18 cellular contexts compared by ENCODE assay signal in genomic region chr5:68839019-68839552, GRCh38.
A peak's percentile ranks its signal among the peaks of the same experiment; 100 is the strongest.
DNase-seq lines count a peak whose midpoint lies in the region; ATAC-seq and TF ChIP-seq lines count a peak whose summit lies in the region.
"Had no signal": no experiment of that assay in that cellular context is flagged by ENCODE, and none has a peak within 500 bp of the region (broad histone marks: within the 10 kb centered on the region; RNA-seq: fewer than 3 reads in every experiment).

No MANE protein-coding gene starts in this region.

- intact Hi-C loops in gastrocnemius medialis (cut with DNase I; ENCODE audit: low total_unique reads): no loop called here

- in situ Hi-C loops in gastrocnemius medialis (cut with MboI; ENCODE audit: low sequenced_read_pairs in 4 of 4): no loop called here

- no peaks in the 10 kb centered on the region for H3K27me3 ChIP-seq in gastrocnemius medialis
- H3K27me3 ChIP-seq: cardiac muscle cell had no signal

- H3K4me3 ChIP-seq in fibroblast of the aortic adventitia (ENCODE audit: low read depth, low read length) (no peak overlapping the region), gastrocnemius medialis (no peak overlapping the region)
- H3K4me3 ChIP-seq: cardiac muscle cell had no signal

- TF ChIP-seq POLR2A in gastrocnemius medialis (IDR thresholded peaks at IDR 0.05): no peak

- peak; percentile 11 for DNase-seq in EL
- DNase-seq in fibroblast of the aortic adventitia (ENCODE audit: low read depth): peak; percentile 77
- peak; percentile 9 to 55 for DNase-seq in gastrocnemius medialis
- DNase-seq in left lobe of liver (ENCODE audit: low spot score): no peak
- DNase-seq in caudate nucleus (lab: John Stamatoyannopoulos, UW): no peak
- DNase-seq: activated CD8-positive, alpha-beta T cell treated with anti-CD3 and anti-CD28 coated beads for 36 hours; activated T-cell treated with anti-CD3 and anti-CD28 coated beads, Interleukin-2, amount 50 U/mL, for 48 hours; effector CD4-positive, alpha-beta T cell; HCEC 1CT; NCI-H1436; NCI-H345; NK-92 treated with Interleukin-12 subunit alpha and Interleukin-12 subunit beta, amount 100 ng/mL, for 24 hours; stimulated activated CD4-positive, alpha-beta T cell treated with anti-CD3 and anti-CD28 coated beads, Interleukin-4, amount 100 ng/mL, for 24 hours had no signal

- ATAC-seq in gastrocnemius medialis: peak; percentile 51 to 63
- no peak for ATAC-seq in left lobe of liver
- no peak for ATAC-seq in HG03432 (IDR thresholded peaks at IDR 0.05; ENCODE audit: unreplicated experiment)
- ATAC-seq: activated CD8-positive, alpha-beta T cell treated with anti-CD3 and anti-CD28 coated beads for 36 hours; activated naive CD4-positive, alpha-beta T cell treated with anti-CD3 and anti-CD28 coated beads, Interleukin-2, amount 50 U/mL, for 72 hours; WTC11 had no signal

- H3K36me3 ChIP-seq in gastrocnemius medialis: no peaks in the 10 kb centered on the region
- H3K36me3 ChIP-seq: cardiac muscle cell had no signal

- no peaks in the 10 kb centered on the region for H3K4me1 ChIP-seq in gastrocnemius medialis

- no peaks in the 10 kb centered on the region for H3K9me3 ChIP-seq in gastrocnemius medialis

- H3K27ac ChIP-seq in VCaP: peak overlapping the region; percentile 38
- no peak overlapping the region for H3K27ac ChIP-seq in gastrocnemius medialis
- no peak overlapping the region for H3K27ac ChIP-seq in caudate nucleus (ENCODE audit: low read depth, low read length)
- H3K27ac ChIP-seq: cardiac muscle cell had no signal

- no peak for TF ChIP-seq CTCF in VCaP (conservative IDR thresholded peaks at IDR 0.05)
- TF ChIP-seq CTCF in fibroblast of the aortic adventitia (IDR thresholded peaks at IDR 0.05; ENCODE audit: insufficient read depth, low read length): no peak
- TF ChIP-seq CTCF in gastrocnemius medialis (IDR thresholded peaks at IDR 0.05 in 4 of 5, conservative IDR thresholded peaks at IDR 0.05 in 1 of 5): no peak

Comparison
In these comparisons a context has a peak if more than half of its experiments do, and no peak if none do; other contexts are left out.
1. DNase-seq: peak in EL (single experiment), fibroblast of the aortic adventitia (single experiment) and gastrocnemius medialis (2 of 2); none in left lobe of liver (single experiment) and caudate nucleus (0 of 61).
2. ATAC-seq: peak in gastrocnemius medialis (2 of 2); none in left lobe of liver (single experiment) and HG03432 (single experiment).